13 cellular contexts compared by ENCODE assay signal in the genomic region with DNA sequence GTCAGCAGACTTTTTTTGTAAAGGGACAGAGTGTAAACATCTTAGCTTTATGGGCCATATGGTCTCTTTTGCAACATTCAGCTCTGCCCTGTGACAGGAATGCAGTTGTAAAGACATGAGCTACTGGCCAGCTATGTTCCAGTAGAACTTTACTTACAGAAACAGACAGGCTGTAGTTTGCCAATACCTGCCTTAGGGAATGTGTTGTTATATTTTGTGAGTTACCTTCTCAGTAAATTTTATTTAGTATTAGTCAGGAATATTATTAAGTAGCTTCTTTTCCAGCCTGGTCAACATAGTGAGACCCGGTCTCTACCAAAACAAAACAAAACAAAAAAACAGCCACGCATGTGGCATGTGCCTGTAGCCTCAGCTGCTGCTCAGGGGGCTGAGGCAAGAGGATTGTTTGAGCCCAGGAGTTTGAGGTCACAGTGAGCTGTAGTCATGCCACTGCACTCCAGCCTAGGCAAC. TPM values are rescaled to one million over a fixed set of nuclear protein-coding genes. Genes with fewer than 3 reads are reported as not detected.
A peak's percentile ranks its signal among the peaks of the same experiment; 100 is the strongest.
DNase-seq lines count a peak whose midpoint lies in the region; ATAC-seq, FAIRE-seq and TF ChIP-seq lines count a peak whose summit lies in the region.
"Had no signal": no experiment of that assay in that cellular context is flagged by ENCODE, and none has a peak within 500 bp of the region (broad histone marks: within the 10 kb centered on the region; RNA-seq: fewer than 3 reads in every experiment).

No MANE protein-coding gene starts in this region.

- intact Hi-C loops in heart left ventricle (cut with DNase I) = no loop called here
- intact Hi-C loops in sciatic nerve (cut with DNase I) = no loop called here

- ATAC-seq in heart left ventricle (peak in 2 of 4 donors; percentile 58 to 63), sciatic nerve (peak; percentile 67), HG03571 (IDR thresholded peaks at IDR 0.05; ENCODE audit: unreplicated experiment) (no peak), HG03354 (IDR thresholded peaks at IDR 0.05; ENCODE audit: poor library complexity, severe bottlenecking, unreplicated experiment) (no peak)

- TF ChIP-seq CTCF in heart left ventricle (IDR thresholded peaks at IDR 0.05) = no peak

- no peaks in the 10 kb centered on the region for H3K9me3 ChIP-seq in heart left ventricle

- peak overlapping the region in 9 of 12 donors; percentile 27 to 78 (median 52) for H3K27ac ChIP-seq in heart left ventricle
- H3K27ac ChIP-seq: KMS-11 had no signal

- H3K4me1 ChIP-seq in heart left ventricle = peaks cover 0 to 37% (median 22%) of the 10 kb centered on the region in 12 donors

- TF ChIP-seq POLR2A in GM12891 (IDR thresholded peaks at IDR 0.05; ENCODE audit: low read depth, low read length) (no peak), heart left ventricle (IDR thresholded peaks at IDR 0.05) (no peak)

- peak; percentile 16 for FAIRE-seq in GM12891 (lab: Jason Lieb, UNC)

- H3K36me3 ChIP-seq in heart left ventricle = peaks cover 0 to 84% (median 72%) of the 10 kb centered on the region in 9 donors

- 36 to 69% (median 53%) methylated on average over 2 of the region's 2 CpGs for WGBS in heart left ventricle, 4 donors

- no peaks in the 10 kb centered on the region for H3K27me3 ChIP-seq in heart left ventricle

- DNase-seq in GM12891 (ENCODE audit: insufficient read length, low spot score) (no peak), amniotic epithelial cell (ENCODE audit: low read depth) (peak; percentile 86), heart left ventricle (no peak), sciatic nerve (ENCODE audit: low spot score) (no peak), kidney tubule cell (ENCODE audit: low spot score) (no peak), NCI-H526 treated with DMSO at 0.1 percent for 48 hours (lab: John Stamatoyannopoulos, UW) (no peak)
- DNase-seq: activated CD4-positive, alpha-beta T cell treated with anti-CD3 and anti-CD28 coated beads for 1 hour; kidney glomerular epithelial cell; NCI-H345 had no signal

- no peak overlapping the region for H3K4me3 ChIP-seq in heart left ventricle

TF ChIP-seq in GM12891, 5 proteins besides CTCF, POLR2A, EP300 and RAD21:
- no peak for TF ChIP-seq POU2F2 (IDR thresholded peaks at IDR 0.05; ENCODE audit: low read depth, low read length)
- TF ChIP-seq PAX5 (IDR thresholded peaks at IDR 0.05; ENCODE audit: insufficient read depth, low read length, severe bottlenecking) = no peak
- no peak for TF ChIP-seq POLR2AphosphoS5 (IDR thresholded peaks at IDR 0.05; ENCODE audit: low read depth, low read length)
- no peak for TF ChIP-seq SPI1 (IDR thresholded peaks at IDR 0.05; ENCODE audit: low read depth, low read length)

RNA-seq across cellular contexts. Expression of gene HTT, which starts 48.8 kb away (rescaled TPM):
- polyA plus RNA-seq in GM12891 (2012; ENCODE audit: low read depth, missing spikeins) = 42.3 TPM
- total RNA-seq in heart left ventricle (100 to 1,000 TPM in 1 of 9 donors, 10 to 100 TPM in 8; 16.1 to 122 (median 33.9) TPM), sciatic nerve (67.8 TPM)
- 10 to 100 TPM; 13.9 to 16.5 TPM for polyA plus RNA-seq in heart left ventricle

RNA-seq across cellular contexts. Expression of gene HTT-AS, which starts 48.9 kb away (rescaled TPM):
- not detected for polyA plus RNA-seq in GM12891 (2012; ENCODE audit: low read depth, missing spikeins)
- total RNA-seq in heart left ventricle (not detected), sciatic nerve (not detected)
- polyA plus RNA-seq in heart left ventricle = not detected
- total RNA-seq: posterior vena cava had no signal
